8 cellular contexts compared by ENCODE assay signal in genomic region chr3:20039765-20040475, GRCh38. TPM values are rescaled to one million over a fixed set of nuclear protein-coding genes. Genes with fewer than 3 reads are reported as not detected.
DNase-seq lines count a peak whose midpoint lies in the region; ATAC-seq and TF ChIP-seq lines count a peak whose summit lies in the region.

TSS of gene KAT2B (plus strand) at chr3:20040446. CDS start at chr3:20040478, 32 bp downstream.

- H3K27me3 ChIP-seq in adipocyte (replicated peaks; ENCODE audit: control insufficient read depth, insufficient read depth, low read length) (no peaks in the 10 kb centered on the region), heart left ventricle (no peaks in the 10 kb centered on the region)

- H3K4me1 ChIP-seq in adipocyte (ENCODE audit: control insufficient read depth, insufficient read depth, low read length) (peaks cover 16% of the 10 kb centered on the region), heart left ventricle (peaks cover 4 to 51% (median 40%) of the 10 kb centered on the region in 12 donors)

- H3K27ac ChIP-seq in heart left ventricle = peak within 1 kb of the TSS; percentile 93 to 99 (median 98)

- ATAC-seq in GM21737 (IDR thresholded peaks at IDR 0.05; ENCODE audit: unreplicated experiment) (peak; percentile 52), heart left ventricle (peak; percentile 68 to 84 (median 78))

- peak within 1 kb of the TSS; percentile 93 for H3K4me3 ChIP-seq in adipocyte (ENCODE audit: low read length)
- peak within 1 kb of the TSS; percentile 59 to 95 (median 85) for H3K4me3 ChIP-seq in heart left ventricle

- H3K9me3 ChIP-seq in adipocyte (ENCODE audit: control insufficient read depth, low read length) (no peaks in the 10 kb centered on the region), heart left ventricle (no peaks in the 10 kb centered on the region)

- DNase-seq in GF-D8 (lab: John Stamatoyannopoulos, UW) = peak; percentile 38
- peak; percentile 64 for DNase-seq in LHCN-M2 (ENCODE audit: low read depth)
- DNase-seq in T follicular helper cell (ENCODE audit: low read depth) = peak; percentile 77
- peak; percentile 90 for DNase-seq in adipocyte (ENCODE audit: low read depth)
- DNase-seq in heart left ventricle = peak; percentile 84 to 92 (median 85)
- DNase-seq in posterior vena cava (ENCODE audit: low spot score) = peak; percentile 90
- DNase-seq in ureter (ENCODE audit: low spot score) = peak; percentile 83

- intact Hi-C loops in heart left ventricle (cut with DNase I) = loop anchor here in 9 of 10 donors (2.0 to 10.0 kb wide), 12 partner anchors 37 to 233 kb away; partner anchors contain the start of genes RAB5A (in 8 of the 9) and SGO1 (in 8 of the 9)
- intact Hi-C loops in posterior vena cava (cut with DNase I) = no loop called here

- H3K36me3 ChIP-seq in adipocyte (ENCODE audit: control insufficient read depth, insufficient read depth, low read length, severe bottlenecking) = no peaks in the 10 kb centered on the region
- no peaks in the 10 kb centered on the region for H3K36me3 ChIP-seq in heart left ventricle

- peak in 1 of 2 donors; percentile 48 for TF ChIP-seq POLR2A in heart left ventricle (IDR thresholded peaks at IDR 0.05)

- peak within 1 kb of the TSS; percentile 78 for H3K9ac ChIP-seq in adipocyte (ENCODE audit: low read length)

- peak; percentile 57 to 89 (median 71) for TF ChIP-seq CTCF in heart left ventricle (IDR thresholded peaks at IDR 0.05)

- 0% methylated on average over 17 to 63 of the region's 66 CpGs for WGBS in heart left ventricle, 4 donors

RNA-seq across cellular contexts. Expression of gene KAT2B, which starts in this region (rescaled TPM):
- total RNA-seq in LHCN-M2 (2014; rRNA removed) (13.2 and 15.2 TPM in 2 replicates), heart left ventricle (10 to 100 TPM; 45.9 to 82.8 (median 70.2) TPM), posterior vena cava (10 to 100 TPM; 31.7 to 37.1 TPM), ureter (40.2 TPM)
- polyA plus RNA-seq in LHCN-M2 (2012) = 3.1 TPM
- 10 to 100 TPM; 19.4 to 26.2 TPM for polyA plus RNA-seq in heart left ventricle

Comparison
In these comparisons a context has a peak if more than half of its experiments do, and no peak if none do; other contexts are left out.
1. Peak in every context shown above with its lines: DNase-seq, ATAC-seq, H3K4me3 ChIP-seq and H3K27ac ChIP-seq.
2. DNase-seq: peak in every context shown above with its lines; median percentile 90 in adipocyte; 90 in posterior vena cava; 85 in heart left ventricle; 83 in ureter; 77 in T follicular helper cell; 64 in LHCN-M2; 38 in GF-D8.
3. intact Hi-C loops: an anchor here in heart left ventricle (2.0 to 10.0 kb wide); none called in posterior vena cava.